ENCODE assay signal across 8 cellular contexts in genomic region chr11:31173926-31174680, GRCh38.
"Had no signal": no experiment of that assay in that cellular context is flagged by ENCODE, and none has a peak within 500 bp of the region (broad histone marks: within the 10 kb centered on the region; RNA-seq: fewer than 3 reads in every experiment).

No MANE protein-coding gene starts in this region.

- H3K4me3 Mint-ChIP-seq: GM23338, H9 had no signal

- FAIRE-seq: H1, H54, HTR-8/SVneo, K562 had no signal

- H3K4me3 ChIP-seq: GM23338, K562 had no signal

- DNase-seq: H9, HCEC 1CT, IMR-90 had no signal

- H3K27ac Mint-ChIP-seq: GM23338, H9 had no signal

- H3K4me1 Mint-ChIP-seq: GM23338, H9 had no signal

- ATAC-seq: GM23338, K562 had no signal
